11 cellular contexts compared by ENCODE assay signal in the genomic region with DNA sequence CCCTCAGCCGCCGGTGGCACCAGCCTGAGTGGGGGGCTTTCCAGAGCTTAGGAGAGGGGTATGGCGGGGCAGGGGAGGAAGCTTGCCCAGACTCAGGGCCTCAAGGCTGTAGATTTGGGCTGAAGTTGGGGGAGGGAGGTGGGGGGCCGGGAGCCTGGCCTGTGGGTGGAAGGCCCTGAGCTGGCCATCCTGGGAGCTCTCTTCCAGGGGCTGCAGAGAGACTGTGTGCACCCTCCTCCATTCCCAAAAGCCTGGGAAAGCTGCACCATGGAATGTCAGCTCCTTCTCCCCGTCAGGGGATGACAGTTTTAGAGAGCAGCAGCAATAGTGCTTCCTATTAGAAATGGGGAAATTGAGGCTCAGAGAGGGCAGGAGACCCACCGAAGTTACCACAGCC. TPM values are rescaled to one million over a fixed set of nuclear protein-coding genes. Genes with fewer than 3 reads are reported as not detected.
DNase-seq lines count a peak whose midpoint lies in the region; ATAC-seq and TF ChIP-seq lines count a peak whose summit lies in the region.
"Had no signal": no experiment of that assay in that cellular context is flagged by ENCODE, and none has a peak within 500 bp of the region (broad histone marks: within the 10 kb centered on the region; RNA-seq: fewer than 3 reads in every experiment).

No MANE protein-coding gene starts in this region.

- H3K9me3 Mint-ChIP-seq in activated CD4-positive, alpha-beta T cell treated with anti-CD3 and anti-CD28 coated beads for 36 hours (ENCODE audit: low read depth) = no peaks in the 10 kb centered on the region
- H3K9me3 Mint-ChIP-seq in activated naive CD8-positive, alpha-beta T cell treated with anti-CD3 and anti-CD28 coated beads, Interleukin-2, amount 10 ng/mL, durations not matched to agents 7 days and 5 days = peaks cover under 1% of the 10 kb centered on the region

- H3K36me3 Mint-ChIP-seq in activated CD4-positive, alpha-beta T cell treated with anti-CD3 and anti-CD28 coated beads for 36 hours (ENCODE audit: low read depth) = no peaks in the 10 kb centered on the region
- H3K36me3 Mint-ChIP-seq in activated naive CD8-positive, alpha-beta T cell treated with anti-CD3 and anti-CD28 coated beads, Interleukin-2, amount 10 ng/mL, durations not matched to agents 7 days and 5 days = peaks cover under 1% of the 10 kb centered on the region

- peaks cover 33% of the 10 kb centered on the region for H3K4me1 Mint-ChIP-seq in activated CD4-positive, alpha-beta T cell treated with anti-CD3 and anti-CD28 coated beads for 36 hours
- H3K4me1 Mint-ChIP-seq in activated naive CD8-positive, alpha-beta T cell treated with anti-CD3 and anti-CD28 coated beads, Interleukin-2, amount 10 ng/mL, durations not matched to agents 7 days and 5 days = peaks cover 13% of the 10 kb centered on the region

- H3K4me3 Mint-ChIP-seq in activated CD4-positive, alpha-beta T cell treated with anti-CD3 and anti-CD28 coated beads for 36 hours = peak overlapping the region; percentile 17
- H3K4me3 Mint-ChIP-seq in activated naive CD8-positive, alpha-beta T cell treated with anti-CD3 and anti-CD28 coated beads, Interleukin-2, amount 10 ng/mL, durations not matched to agents 7 days and 5 days = peak overlapping the region; percentile 64

- H3K9ac ChIP-seq in subcutaneous abdominal adipose tissue (ENCODE audit: low read length in 5 of 5) = no peak overlapping the region

- peaks cover 2 to 20% (median 18%) of the 10 kb centered on the region in 5 donors for H3K4me1 ChIP-seq in subcutaneous abdominal adipose tissue (ENCODE audit: control insufficient read depth in 5 of 5, insufficient read depth in 5 of 5, low read length in 5 of 5)

- POLR2A ChIA-PET in activated CD4-positive, alpha-beta T cell treated with anti-CD3 and anti-CD28 coated beads for 36 hours (lab: Charles Lee) = no interaction called here
- POLR2A ChIA-PET in activated naive CD8-positive, alpha-beta T cell treated with anti-CD3 and anti-CD28 coated beads, Interleukin-2, amount 10 ng/mL, durations not matched to agents 7 days and 5 days (lab: Charles Lee) = no interaction called here

- peaks cover 40% of the 10 kb centered on the region for H3K27me3 Mint-ChIP-seq in activated CD4-positive, alpha-beta T cell treated with anti-CD3 and anti-CD28 coated beads for 36 hours
- H3K27me3 Mint-ChIP-seq in activated naive CD8-positive, alpha-beta T cell treated with anti-CD3 and anti-CD28 coated beads, Interleukin-2, amount 10 ng/mL, durations not matched to agents 7 days and 5 days = peaks cover 70% of the 10 kb centered on the region

- H3K27ac Mint-ChIP-seq in activated CD4-positive, alpha-beta T cell treated with anti-CD3 and anti-CD28 coated beads for 36 hours = no peak overlapping the region
- H3K27ac Mint-ChIP-seq in activated naive CD8-positive, alpha-beta T cell treated with anti-CD3 and anti-CD28 coated beads, Interleukin-2, amount 10 ng/mL, durations not matched to agents 7 days and 5 days = peak overlapping the region; percentile 21

- ATAC-seq in activated CD4-positive, alpha-beta T cell treated with anti-CD3 and anti-CD28 coated beads for 36 hours = no peak
- ATAC-seq in activated naive CD8-positive, alpha-beta T cell treated with anti-CD3 and anti-CD28 coated beads, Interleukin-2, amount 10 ng/mL, durations not matched to agents 7 days and 5 days (ENCODE audit: low read depth) = no peak
- ATAC-seq: K562 had no signal

- no peaks in the 10 kb centered on the region for H3K27me3 ChIP-seq in kidney epithelial cell (ENCODE audit: control insufficient read depth, insufficient read depth, low read length)
- H3K27me3 ChIP-seq in subcutaneous abdominal adipose tissue (ENCODE audit: control insufficient read depth in 5 of 5, insufficient read depth in 4 of 5, low read length in 5 of 5) = peaks cover 0 to 20% (median 10%) of the 10 kb centered on the region in 5 donors

- intact Hi-C loops in activated CD4-positive, alpha-beta T cell treated with anti-CD3 and anti-CD28 coated beads for 36 hours (cut with DNase I, micrococcal nuclease) = loop anchor here in 1 of 2 experiments (5.0 kb wide), 1 partner anchor 67 kb away; a partner anchor contains a TSS

- TF ChIP-seq CTCF in kidney epithelial cell (IDR thresholded peaks at IDR 0.05; ENCODE audit: insufficient read depth, low read length, poor library complexity, severe bottlenecking) = no peak
- no peak for TF ChIP-seq CTCF in GM10266 (IDR thresholded peaks at IDR 0.05; ENCODE audit: control insufficient read depth, insufficient read depth, low read depth, missing control alignments)

- H3K9me3 ChIP-seq in subcutaneous abdominal adipose tissue (ENCODE audit: control insufficient read depth in 5 of 5, low read length in 5 of 5) = no peaks in the 10 kb centered on the region

- H3K27ac ChIP-seq in subcutaneous abdominal adipose tissue (ENCODE audit: low read depth, low read length) = no peak overlapping the region

- CTCF ChIA-PET in activated CD4-positive, alpha-beta T cell treated with anti-CD3 and anti-CD28 coated beads for 36 hours (lab: Charles Lee) = interaction anchor here (0.5 to 1.5 kb wide), 2 partner anchors 30 to 358 kb away, joined by 3 to 7 read pairs; no protein-coding TSS in a partner anchor

- no peak for DNase-seq in activated CD4-positive, alpha-beta T cell treated with anti-CD3 and anti-CD28 coated beads for 36 hours
- no peak for DNase-seq in activated CD4-positive, alpha-beta T cell treated with anti-CD3 and anti-CD28 coated beads, Interleukin-2, amount 50 U/mL, for 1 hour
- DNase-seq in activated naive CD8-positive, alpha-beta T cell treated with anti-CD3 and anti-CD28 coated beads, Interleukin-2, amount 10 ng/mL, durations not matched to agents 7 days and 5 days = no peak
- DNase-seq in kidney epithelial cell (ENCODE audit: low read depth) (no peak), GM10266 (ENCODE audit: extremely low spot score) (no peak), NOMO-1 treated with DMSO at 0.1 percent for 48 hours (lab: John Stamatoyannopoulos, UW; ENCODE audit: unreplicated experiment) (no peak)
- DNase-seq in activated naive CD4-positive, alpha-beta T cell treated with anti-CD3 and anti-CD28 coated beads, Interleukin-2, amount 50 U/mL, for 16 hours = no peak
- DNase-seq: NCI-H774 had no signal

- H3K36me3 ChIP-seq in kidney epithelial cell (ENCODE audit: control insufficient read depth, insufficient read depth, low read length) (no peaks in the 10 kb centered on the region), subcutaneous abdominal adipose tissue (ENCODE audit: control insufficient read depth in 5 of 5, insufficient read depth in 5 of 5, low read length in 5 of 5) (no peaks in the 10 kb centered on the region)

- peak overlapping the region; percentile 42 for H3K4me3 ChIP-seq in kidney epithelial cell (ENCODE audit: low read depth, low read length)
- H3K4me3 ChIP-seq in subcutaneous abdominal adipose tissue (ENCODE audit: low read depth in 1 of 5, low read length in 5 of 5) = peak overlapping the region in 3 of 5 donors; percentile 53 to 67 (median 59)
- H3K4me3 ChIP-seq: K562 had no signal

RNA-seq across cellular contexts. Expression of a gene that starts 1.0 kb away (rescaled TPM):
- under 1 TPM in 1 of 2 experiments, not detected in 1; 0.11 TPM for total RNA-seq in activated CD4-positive, alpha-beta T cell treated with anti-CD3 and anti-CD28 coated beads for 36 hours
- total RNA-seq in activated naive CD8-positive, alpha-beta T cell treated with anti-CD3 and anti-CD28 coated beads, Interleukin-2, amount 10 ng/mL, durations not matched to agents 7 days and 5 days = not detected
- total RNA-seq in kidney epithelial cell = 0.08 and 0.48 TPM in 2 replicates

RNA-seq across cellular contexts. Expression of a gene that starts 32.7 kb away (rescaled TPM):
- total RNA-seq in activated CD4-positive, alpha-beta T cell treated with anti-CD3 and anti-CD28 coated beads for 36 hours = under 1 TPM; 0.47 to 0.78 TPM
- total RNA-seq in activated naive CD8-positive, alpha-beta T cell treated with anti-CD3 and anti-CD28 coated beads, Interleukin-2, amount 10 ng/mL, durations not matched to agents 7 days and 5 days = under 1 TPM; 0.39 to 0.54 TPM
- 97.0 and 112 TPM in 2 replicates for total RNA-seq in kidney epithelial cell
- total RNA-seq: K562 had no signal

RNA-seq across cellular contexts. Expression of a gene that starts 48.9 kb away (rescaled TPM):
- total RNA-seq in activated CD4-positive, alpha-beta T cell treated with anti-CD3 and anti-CD28 coated beads for 36 hours = not detected
- total RNA-seq in activated naive CD8-positive, alpha-beta T cell treated with anti-CD3 and anti-CD28 coated beads, Interleukin-2, amount 10 ng/mL, durations not matched to agents 7 days and 5 days = not detected
- total RNA-seq in kidney epithelial cell = not detected in 2 replicates
- total RNA-seq: K562, renal cortical epithelial cell had no signal

Comparison
In these comparisons a context has a peak if more than half of its experiments do, and no peak if none do; other contexts are left out.
1. RNA of a gene that starts 32.7 kb away (total RNA-seq): 97.0 to 112 TPM in kidney epithelial cell; 0.47 to 0.78 TPM in activated CD4-positive, alpha-beta T cell treated with anti-CD3 and anti-CD28 coated beads for 36 hours and 0.39 to 0.54 TPM in activated naive CD8-positive, alpha-beta T cell treated with anti-CD3 and anti-CD28 coated beads, Interleukin-2, amount 10 ng/mL, durations not matched to agents 7 days and 5 days; every median in the first group is over 10 times any median in the second.